31 cellular contexts compared by ENCODE assay signal in the genomic region with DNA sequence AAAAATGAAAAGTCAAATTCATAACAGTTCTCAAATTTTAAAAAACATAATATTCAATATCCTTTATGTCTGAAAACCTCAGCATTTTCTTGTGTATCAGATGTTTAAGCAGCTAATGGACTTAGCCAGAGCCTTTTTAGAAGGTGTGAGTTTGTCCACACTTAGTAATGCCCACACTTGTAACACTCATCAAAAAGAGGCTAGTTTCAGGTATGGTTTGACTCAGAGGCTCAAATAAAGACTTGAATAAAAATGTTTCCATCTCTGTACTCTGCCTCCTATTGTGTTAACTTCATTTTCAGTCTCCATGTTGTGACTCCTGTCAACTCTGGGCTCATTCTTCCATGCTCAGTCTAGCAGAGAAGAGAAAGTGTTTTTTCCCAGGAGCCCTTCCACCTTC.
DNase-seq lines count a peak whose midpoint lies in the region; ATAC-seq, FAIRE-seq and TF ChIP-seq lines count a peak whose summit lies in the region.
"Had no signal": no experiment of that assay in that cellular context is flagged by ENCODE, and none has a peak within 500 bp of the region (broad histone marks: within the 10 kb centered on the region; RNA-seq: fewer than 3 reads in every experiment).

No MANE protein-coding gene starts in this region.

- TF ChIP-seq CTCF in GM12865 (IDR thresholded peaks at IDR 0.05; ENCODE audit: insufficient read depth, low read depth, low read length, missing control alignments) (no peak), HCT116 (IDR thresholded peaks at IDR 0.05 in 2 of 3, conservative IDR thresholded peaks at IDR 0.05 in 1 of 3; ENCODE audit: borderline replicate concordance in 1 of 3, insufficient read depth in 1 of 3, low read depth in 2 of 3, low read length in 2 of 3) (no peak), GM12878 (IDR thresholded peaks at IDR 0.05 in 2 of 3, conservative IDR thresholded peaks at IDR 0.05 in 1 of 3; ENCODE audit: control insufficient read depth in 2 of 3, extremely low read depth in 1 of 3, insufficient read depth in 1 of 3, low read depth in 3 of 3, low read length in 3 of 3) (no peak), pancreas (IDR thresholded peaks at IDR 0.05) (no peak)

- RAD21 ChIA-PET in HCT116 (lab: Charles Lee; ENCODE audit: low non-redundant PET in 1 of 2, low total read pairs in 2 of 2, uncharacterized antibody in 2 of 2, unreplicated experiment in 2 of 2) (no interaction called here), GM12878 (lab: Charles Lee; ENCODE audit: unreplicated experiment) (no interaction called here)

- ATAC-seq in GM18520 (IDR thresholded peaks at IDR 0.05; ENCODE audit: unreplicated experiment) (peak; percentile 61), HCT116 (no peak), GM12878 (peak; percentile 84), pancreas (no peak), GM21447 (IDR thresholded peaks at IDR 0.05; ENCODE audit: unreplicated experiment) (no peak)
- ATAC-seq: gastroesophageal sphincter, SK-N-SH treated with all-trans-retinoic acid at 6 μM for 48 hours, T-helper 17 cell had no signal

- no TSS peak for BruUV-seq in HCT116 (replicated peaks; lab: Mats Ljungman, UMichigan)
- BruUV-seq in GM12878 (replicated peaks; lab: Mats Ljungman, UMichigan), result no TSS peak

- no peaks in the 10 kb centered on the region for H3K9me2 ChIP-seq in HCT116 (ENCODE audit: insufficient read depth)

- in situ Hi-C loops in GM12878 (cut with MboI), result no loop called here

- no peak for TF ChIP-seq POLR2A in HCT116 (IDR thresholded peaks at IDR 0.05; ENCODE audit: borderline replicate concordance, extremely low read depth, insufficient read depth, insufficient read length)
- no peak for TF ChIP-seq POLR2A in GM12878 (IDR thresholded peaks at IDR 0.05; ENCODE audit: low read depth, low read length)

- no peak for TF ChIP-seq EP300 in GM12878 (IDR thresholded peaks at IDR 0.05; ENCODE audit: borderline replicate concordance in 1 of 2, control insufficient read depth in 1 of 2, low read depth in 2 of 2, low read length in 2 of 2)

- CTCF ChIA-PET in HCT116 (lab: Charles Lee) (no interaction called here), GM12878 (lab: Yijun Ruan, JAX) (interaction anchor here (1.0 kb wide), 1 partner anchor 107 kb away, joined by 3 read pairs; no protein-coding TSS in a partner anchor)

- H3K9me3 ChIP-seq in HCT116 (ENCODE audit: control insufficient read depth in 1 of 2, insufficient read depth in 1 of 2, low read depth in 1 of 2, low read length in 2 of 2) (0 out of 4 replicates have a peak, but pooled peaks cover 0 to 3% of the 10 kb centered on the region in 2 experiments), GM12878 (replicated peaks; ENCODE audit: control insufficient read depth, insufficient read depth, low read length) (no peaks in the 10 kb centered on the region), pancreas (no peaks in the 10 kb centered on the region)
- H3K9me3 ChIP-seq: ascending aorta, colonic mucosa, gastroesophageal sphincter, right atrium auricular region, stomach, thyroid gland, vagina had no signal

- FAIRE-seq in GM12878 (lab: Jason Lieb, UNC) (no peak), pancreas (lab: Jason Lieb, UNC) (no peak)
- FAIRE-seq: GM12892, small intestine had no signal

- intact Hi-C loops in HCT116 (cut with micrococcal nuclease) (no loop called here), GM12878 (cut with micrococcal nuclease; ENCODE audit: unreplicated experiment) (no loop called here), pancreas (cut with DNase I) (no loop called here)

- H3K4me3 ChIP-seq in GM12865 (ENCODE audit: low read depth, low read length) (no peak overlapping the region), HCT116 (replicated peaks in 1 of 2; ENCODE audit: low read depth in 1 of 2, low read length in 2 of 2) (no peak overlapping the region), GM12878 (no peak overlapping the region), pancreas (no peak overlapping the region)
- H3K4me3 ChIP-seq: ascending aorta, cardiac muscle cell, colonic mucosa, gastroesophageal sphincter, GM23248, PC-9, right atrium auricular region, stomach, thyroid gland, vagina had no signal

- H3K27ac ChIP-seq in HCT116 (ENCODE audit: low read depth, low read length) (no peak overlapping the region), GM12878 (ENCODE audit: control insufficient read depth, insufficient read depth) (no peak overlapping the region), pancreas (no peak overlapping the region)
- H3K27ac ChIP-seq: ascending aorta, cardiac muscle cell, colonic mucosa, gastroesophageal sphincter, GM23248, PC-9, right atrium auricular region, stomach, thyroid gland, vagina had no signal

- H2AFZ ChIP-seq in HCT116 (ENCODE audit: low read depth, low read length, poor library complexity, severe bottlenecking) (no peak overlapping the region), GM12878 (ENCODE audit: control insufficient read depth, low read depth, low read length) (no peak overlapping the region)
- H2AFZ ChIP-seq: GM23248, PC-9 had no signal

- no peaks in the 10 kb centered on the region for H3K79me2 ChIP-seq in HCT116 (ENCODE audit: insufficient read depth, low read length)
- no peaks in the 10 kb centered on the region for H3K79me2 ChIP-seq in GM12878 (ENCODE audit: control insufficient read depth, insufficient read depth, low read length)

- POLR2A ChIA-PET in HCT116 (lab: Charles Lee) (no interaction called here), GM12878 (lab: Charles Lee) (no interaction called here)

- H3K27me3 ChIP-seq in HCT116 (ENCODE audit: insufficient read depth, low read length) (no peaks in the 10 kb centered on the region), GM12878 (replicated peaks in 1 of 2; ENCODE audit: control insufficient read depth in 2 of 2, insufficient read depth in 2 of 2, low read length in 1 of 2) (no peaks in the 10 kb centered on the region), pancreas (no peaks in the 10 kb centered on the region)
- H3K27me3 ChIP-seq: ascending aorta, cardiac muscle cell, colonic mucosa, gastroesophageal sphincter, right atrium auricular region, stomach, thyroid gland, vagina had no signal

- H3K36me3 ChIP-seq in HCT116 (ENCODE audit: control insufficient read depth in 1 of 2, insufficient read depth in 2 of 2, low read length in 2 of 2), result no peaks in the 10 kb centered on the region
- H3K36me3 ChIP-seq in GM12878 (ENCODE audit: control insufficient read depth in 2 of 2, insufficient read depth in 2 of 2, low read length in 1 of 2), result no peaks in the 10 kb centered on the region
- no peaks in the 10 kb centered on the region for H3K36me3 ChIP-seq in pancreas
- H3K36me3 ChIP-seq: ascending aorta, cardiac muscle cell, colonic mucosa, gastroesophageal sphincter, right atrium auricular region, stomach, thyroid gland, vagina had no signal

- DNase-seq in GM12865 (ENCODE audit: low read depth), result peak; percentile 16
- no peak for DNase-seq in HCT116 (ENCODE audit: low read depth, low spot score)
- no peak for DNase-seq in GM12878 (ENCODE audit: low read depth, low spot score)
- DNase-seq in pancreas, result no peak
- no peak for DNase-seq in effector CD4-positive, alpha-beta T cell
- DNase-seq: activated effector memory CD4-positive, alpha-beta T cell treated with Interleukin-2 at 50 U/mL for 16 hours; activated naive CD8-positive, alpha-beta T cell treated with anti-CD3 and anti-CD28 coated beads, Interleukin-2, amount 10 ng/mL, durations not matched to agents 7 days and 5 days; CD8-positive, alpha-beta memory T cell; colonic mucosa; DMS 273 treated with DMSO at 0.1 percent for 48 hours; effector CD8-positive, alpha-beta T cell; EL; GM23248; HFFc6; NCI-H1048; PC-9; posterior cingulate gyrus; Right ventricle myocardium superior; small intestine; stomach; T-helper 17 cell; thyroid gland had no signal

- H4K20me1 ChIP-seq in HCT116 (ENCODE audit: insufficient read depth) (no peaks in the 10 kb centered on the region), GM12878 (ENCODE audit: control insufficient read depth, insufficient read depth) (no peaks in the 10 kb centered on the region)

- no peak overlapping the region for H3K4me2 ChIP-seq in HCT116 (ENCODE audit: low read length)
- H3K4me2 ChIP-seq in GM12878 (ENCODE audit: control insufficient read depth, insufficient read depth), result no peak overlapping the region
- H3K4me2 ChIP-seq: PC-9 had no signal

- H3K4me1 ChIP-seq in HCT116 (ENCODE audit: control insufficient read depth in 1 of 2, insufficient read depth in 2 of 2, low read length in 2 of 2) (peaks cover 15 to 36% of the 10 kb centered on the region in 2 experiments), GM12878 (ENCODE audit: control insufficient read depth, insufficient read depth, low read length) (no peaks in the 10 kb centered on the region; the same call in 1 of the 2 replicates), pancreas (no peaks in the 10 kb centered on the region)
- H3K4me1 ChIP-seq: ascending aorta, colonic mucosa, right atrium auricular region, stomach, vagina had no signal

- TF ChIP-seq RAD21 in HCT116 (IDR thresholded peaks at IDR 0.05; ENCODE audit: low read depth) (no peak), GM12878 (IDR thresholded peaks at IDR 0.05; ENCODE audit: insufficient read depth, low read depth, low read length) (no peak)

- H3K9ac ChIP-seq in HCT116 (ENCODE audit: low read length) (no peak overlapping the region), GM12878 (ENCODE audit: control insufficient read depth, insufficient read depth, low read length) (no peak overlapping the region)
- H3K9ac ChIP-seq: GM23248 had no signal

- SMC1A ChIA-PET in GM12878 (lab: Charles Lee; ENCODE audit: uncharacterized antibody, unreplicated experiment), result no interaction called here

TF ChIP-seq in HCT116, 20 proteins besides CTCF, POLR2A, EP300 and RAD21 (continues in another document):
- TF ChIP-seq, protein P1, sequence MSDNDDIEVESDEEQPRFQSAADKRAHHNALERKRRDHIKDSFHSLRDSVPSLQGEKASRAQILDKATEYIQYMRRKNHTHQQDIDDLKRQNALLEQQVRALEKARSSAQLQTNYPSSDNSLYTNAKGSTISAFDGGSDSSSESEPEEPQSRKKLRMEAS (IDR thresholded peaks at IDR 0.05), result 0 out of 2 replicates have a peak, but pooled peaks have one; percentile 6

TF ChIP-seq in GM12878, 131 proteins besides CTCF, POLR2A, EP300 and RAD21 (continues in another document):
- TF ChIP-seq ZNF274 (IDR thresholded peaks at IDR 0.05; ENCODE audit: insufficient read depth, insufficient read length), result no peak
- TF ChIP-seq, protein P2, sequence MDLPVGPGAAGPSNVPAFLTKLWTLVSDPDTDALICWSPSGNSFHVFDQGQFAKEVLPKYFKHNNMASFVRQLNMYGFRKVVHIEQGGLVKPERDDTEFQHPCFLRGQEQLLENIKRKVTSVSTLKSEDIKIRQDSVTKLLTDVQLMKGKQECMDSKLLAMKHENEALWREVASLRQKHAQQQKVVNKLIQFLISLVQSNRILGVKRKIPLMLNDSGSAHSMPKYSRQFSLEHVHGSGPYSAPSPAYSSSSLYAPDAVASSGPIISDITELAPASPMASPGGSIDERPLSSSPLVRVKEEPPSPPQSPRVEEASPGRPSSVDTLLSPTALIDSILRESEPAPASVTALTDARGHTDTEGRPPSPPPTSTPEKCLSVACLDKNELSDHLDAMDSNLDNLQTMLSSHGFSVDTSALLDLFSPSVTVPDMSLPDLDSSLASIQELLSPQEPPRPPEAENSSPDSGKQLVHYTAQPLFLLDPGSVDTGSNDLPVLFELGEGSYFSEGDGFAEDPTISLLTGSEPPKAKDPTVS (IDR thresholded peaks at IDR 0.05; ENCODE audit: low read depth, low read length), result no peak

Comparison
In these comparisons a context has a peak if more than half of its experiments do, and no peak if none do; other contexts are left out.
1. ATAC-seq: peak in GM18520 (single experiment) and GM12878 (single experiment); none in HCT116 (single experiment), pancreas (0 of 4) and GM21447 (single experiment).